Comparison of ENCODE assay signal across 8 cellular contexts in the genomic region with DNA sequence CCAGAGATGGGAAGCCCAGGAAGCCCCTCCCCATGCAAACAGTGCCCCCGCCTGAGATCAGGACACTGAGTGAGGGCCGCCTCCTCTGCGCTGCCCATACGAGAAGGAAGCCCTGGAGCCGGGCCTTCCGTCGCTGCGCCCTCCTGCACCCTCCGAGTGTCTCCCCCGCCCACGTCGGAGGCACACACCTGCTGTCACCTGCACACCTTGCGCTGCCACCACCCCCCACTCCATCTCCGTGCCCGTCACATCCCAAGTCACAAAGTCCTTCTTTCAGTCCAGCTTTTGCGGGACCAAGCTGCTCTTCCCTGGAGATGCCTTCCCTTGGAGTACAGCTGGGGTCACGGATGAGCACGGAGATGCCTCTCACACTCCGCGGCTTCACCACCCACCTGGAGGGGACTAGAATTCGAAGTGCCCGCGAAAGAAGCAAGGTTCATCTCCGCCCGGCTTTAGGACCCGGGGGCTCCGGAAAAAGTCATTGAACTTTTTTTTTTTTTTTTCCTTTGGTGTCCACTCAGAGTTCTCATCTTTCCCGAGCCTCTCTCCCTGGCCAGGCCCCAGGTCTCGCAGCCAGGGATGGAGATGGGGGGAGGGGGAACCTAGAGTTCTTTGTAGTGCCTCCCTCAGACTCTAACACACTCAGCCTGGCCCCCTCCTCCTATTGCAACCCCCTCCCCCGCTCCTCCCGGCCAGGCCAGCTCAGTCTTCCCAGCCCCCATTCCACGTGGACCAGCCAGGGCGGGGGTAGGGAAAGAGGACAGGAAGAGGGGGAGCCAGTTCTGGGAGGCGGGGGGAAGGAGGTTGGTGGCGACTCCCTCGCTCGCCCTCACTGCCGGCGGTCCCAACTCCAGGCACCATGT. TPM values are rescaled to one million over a fixed set of nuclear protein-coding genes. Genes with fewer than 3 reads are reported as not detected.
DNase-seq lines count a peak whose midpoint lies in the region; TF ChIP-seq lines count a peak whose summit lies in the region.

A gene with protein sequence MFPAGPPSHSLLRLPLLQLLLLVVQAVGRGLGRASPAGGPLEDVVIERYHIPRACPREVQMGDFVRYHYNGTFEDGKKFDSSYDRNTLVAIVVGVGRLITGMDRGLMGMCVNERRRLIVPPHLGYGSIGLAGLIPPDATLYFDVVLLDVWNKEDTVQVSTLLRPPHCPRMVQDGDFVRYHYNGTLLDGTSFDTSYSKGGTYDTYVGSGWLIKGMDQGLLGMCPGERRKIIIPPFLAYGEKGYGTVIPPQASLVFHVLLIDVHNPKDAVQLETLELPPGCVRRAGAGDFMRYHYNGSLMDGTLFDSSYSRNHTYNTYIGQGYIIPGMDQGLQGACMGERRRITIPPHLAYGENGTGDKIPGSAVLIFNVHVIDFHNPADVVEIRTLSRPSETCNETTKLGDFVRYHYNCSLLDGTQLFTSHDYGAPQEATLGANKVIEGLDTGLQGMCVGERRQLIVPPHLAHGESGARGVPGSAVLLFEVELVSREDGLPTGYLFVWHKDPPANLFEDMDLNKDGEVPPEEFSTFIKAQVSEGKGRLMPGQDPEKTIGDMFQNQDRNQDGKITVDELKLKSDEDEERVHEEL (plus strand): TSS at position 829 of the 863 bp plus-strand sequence. CDS start 31 bp downstream, at position 860.

- DNase-seq in SK-MEL-5 (ENCODE audit: low read depth, low spot score), result peak; percentile 78
- DNase-seq in astrocyte of the spinal cord (ENCODE audit: low read depth, low spot score), result peak; percentile 95
- DNase-seq in hepatic stellate cell (ENCODE audit: low spot score), result peak; percentile 97
- peak; percentile 67 for DNase-seq in progenitor cell of endocrine pancreas (ENCODE audit: low spot score, unreplicated experiment)
- DNase-seq in GM19240 (ENCODE audit: insufficient read length, low spot score), result no peak
- DNase-seq in KG1 (lab: John Stamatoyannopoulos, UW), result no peak

- in situ Hi-C loops in SK-MEL-5 (cut with HindIII; ENCODE audit: low pct_unique_long_range_greater_than_20kb, low sequenced_read_pairs) (no loop called here), astrocyte of the spinal cord (cut with HindIII; ENCODE audit: low sequenced_read_pairs) (no loop called here)

- peaks cover 3% of the 10 kb centered on the region for H3K36me3 Mint-ChIP-seq in progenitor cell of endocrine pancreas (ENCODE audit: insufficient read depth)

- H3K9me3 ChIP-seq in ES-I3 (ENCODE audit: control insufficient read depth, insufficient read depth, low read length) (peaks cover 3% of the 10 kb centered on the region; the same call in 1 of the 2 replicates), HUES6 (ENCODE audit: control insufficient read depth, insufficient read depth, low read depth, low read length) (no peaks in the 10 kb centered on the region)

- H3K4me3 Mint-ChIP-seq in progenitor cell of endocrine pancreas (ENCODE audit: low read depth), result peak within 1 kb of the TSS; percentile 91

- H3K4me3 ChIP-seq in HUES6 (ENCODE audit: low read depth, low read length) (peak within 1 kb of the TSS; percentile 79), astrocyte of the spinal cord (ENCODE audit: low read depth, low read length) (peak within 1 kb of the TSS; percentile 92)

- H3K9ac ChIP-seq in ES-I3 (ENCODE audit: low read depth, low read length), result peak within 1 kb of the TSS; percentile 70
- peak within 1 kb of the TSS; percentile 87 for H3K9ac ChIP-seq in HUES6 (ENCODE audit: low read length)

- H3K9me3 Mint-ChIP-seq in progenitor cell of endocrine pancreas (ENCODE audit: low read depth), result no peaks in the 10 kb centered on the region

- H3K27ac Mint-ChIP-seq in progenitor cell of endocrine pancreas, result peak within 1 kb of the TSS; percentile 95

- H3K4me1 ChIP-seq in ES-I3 (ENCODE audit: insufficient read depth, low read length) (no peaks in the 10 kb centered on the region; the same call in 1 of the 2 replicates), HUES6 (ENCODE audit: control insufficient read depth, insufficient read depth, low read length) (peaks cover 12% of the 10 kb centered on the region; the same call in 1 of the 2 replicates)

- H3K27me3 Mint-ChIP-seq in progenitor cell of endocrine pancreas, result no peaks in the 10 kb centered on the region

- no peaks in the 10 kb centered on the region for H3K36me3 ChIP-seq in ES-I3 (ENCODE audit: insufficient read depth, low read length)
- H3K36me3 ChIP-seq in HUES6 (ENCODE audit: control insufficient read depth, insufficient read depth, low read length), result peaks cover 18% of the 10 kb centered on the region

- peak within 1 kb of the TSS; percentile 58; the same call in 1 of the 2 replicates for H3K27ac ChIP-seq in HUES6 (ENCODE audit: low read depth, low read length)

- TF ChIP-seq CTCF in astrocyte of the spinal cord (IDR thresholded peaks at IDR 0.05; ENCODE audit: low read depth, low read length) (no peak), progenitor cell of endocrine pancreas (IDR thresholded peaks at IDR 0.05; ENCODE audit: unreplicated experiment) (no peak)

- H3K4me1 Mint-ChIP-seq in progenitor cell of endocrine pancreas (ENCODE audit: low read depth), result peaks cover 19% of the 10 kb centered on the region

- peaks cover 11% of the 10 kb centered on the region for H3K27me3 ChIP-seq in HUES6 (ENCODE audit: control insufficient read depth, insufficient read depth, low read length)

RNA-seq across cellular contexts. Expression of the gene that starts here (rescaled TPM):
- total RNA-seq in SK-MEL-5 (2014; rRNA removed; shearing (Covaris generic)), result 236 and 244 TPM in 2 replicates
- polyA plus RNA-seq in SK-MEL-5 (2015; cell fraction: cytosol; rRNA removed), result 344 and 374 TPM in 2 replicates
- 765 and 831 TPM in 2 replicates for polyA plus RNA-seq in SK-MEL-5 (2015; cell fraction: nucleus; rRNA removed)
- 154 and 155 TPM in 2 replicates for total RNA-seq in progenitor cell of endocrine pancreas

Comparison
In these comparisons a context has a peak if more than half of its experiments do, and no peak if none do; other contexts are left out.
1. DNase-seq: peak in SK-MEL-5 (single experiment), astrocyte of the spinal cord (single experiment), hepatic stellate cell (single experiment) and progenitor cell of endocrine pancreas (single experiment); none in GM19240 (single experiment) and KG1 (single experiment).